In the genomic region with DNA sequence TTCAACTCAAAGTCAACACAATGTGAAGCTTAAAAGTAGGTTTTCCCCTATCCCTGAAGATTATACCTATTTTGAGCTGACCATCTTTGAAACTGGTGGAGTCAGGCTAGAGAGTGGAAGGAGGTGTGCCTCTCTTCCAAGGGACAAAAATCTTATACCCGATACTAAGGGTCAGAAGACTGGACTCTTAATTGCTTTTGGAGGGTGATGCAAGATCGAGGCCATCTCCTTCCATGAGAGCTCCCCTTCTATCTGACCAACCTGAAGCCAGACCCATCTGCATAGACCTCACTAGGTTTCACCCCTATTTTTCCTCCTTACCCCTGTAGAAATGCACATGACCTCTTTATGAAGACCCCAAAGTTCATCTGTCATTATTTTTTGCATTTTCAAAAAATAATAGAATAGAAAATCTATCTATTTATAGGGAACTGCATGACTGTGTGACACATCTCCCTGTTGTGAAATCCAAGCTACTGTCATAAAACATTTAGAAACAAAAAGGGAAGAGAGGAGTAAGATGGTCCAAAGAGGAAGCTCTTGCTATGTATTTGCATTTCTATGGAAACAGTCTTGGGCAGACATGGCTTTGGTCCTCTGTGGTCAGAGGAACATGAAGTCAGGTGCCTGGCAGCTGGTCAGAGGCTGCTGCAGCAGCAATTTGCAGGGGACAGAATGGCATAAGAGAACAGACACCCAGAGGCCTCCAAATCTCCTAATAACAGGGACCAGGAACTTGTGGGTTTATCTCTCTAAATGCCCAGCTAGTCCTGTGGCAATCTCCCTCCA, we compare ENCODE assay signal across 1 cellular context.
TF ChIP-seq lines count a peak whose summit lies in the region.

No MANE protein-coding gene starts in this region.

TF ChIP-seq in WTC11, 78 proteins besides CTCF, POLR2A, EP300 and RAD21 (continued from another document):
- no peak for TF ChIP-seq TEAD4 (CRISPR knock-in tag; IDR thresholded peaks at IDR 0.05)
- TF ChIP-seq ATF1 (CRISPR knock-in tag; IDR thresholded peaks at IDR 0.05), result no peak
- no peak for TF ChIP-seq ZBTB21 (CRISPR knock-in tag; IDR thresholded peaks at IDR 0.05; ENCODE audit: borderline replicate concordance)
- TF ChIP-seq SP1 (CRISPR knock-in tag; conservative IDR thresholded peaks at IDR 0.05), result no peak
- TF ChIP-seq CREM (CRISPR knock-in tag; IDR thresholded peaks at IDR 0.05), result no peak
- TF ChIP-seq, protein P1, sequence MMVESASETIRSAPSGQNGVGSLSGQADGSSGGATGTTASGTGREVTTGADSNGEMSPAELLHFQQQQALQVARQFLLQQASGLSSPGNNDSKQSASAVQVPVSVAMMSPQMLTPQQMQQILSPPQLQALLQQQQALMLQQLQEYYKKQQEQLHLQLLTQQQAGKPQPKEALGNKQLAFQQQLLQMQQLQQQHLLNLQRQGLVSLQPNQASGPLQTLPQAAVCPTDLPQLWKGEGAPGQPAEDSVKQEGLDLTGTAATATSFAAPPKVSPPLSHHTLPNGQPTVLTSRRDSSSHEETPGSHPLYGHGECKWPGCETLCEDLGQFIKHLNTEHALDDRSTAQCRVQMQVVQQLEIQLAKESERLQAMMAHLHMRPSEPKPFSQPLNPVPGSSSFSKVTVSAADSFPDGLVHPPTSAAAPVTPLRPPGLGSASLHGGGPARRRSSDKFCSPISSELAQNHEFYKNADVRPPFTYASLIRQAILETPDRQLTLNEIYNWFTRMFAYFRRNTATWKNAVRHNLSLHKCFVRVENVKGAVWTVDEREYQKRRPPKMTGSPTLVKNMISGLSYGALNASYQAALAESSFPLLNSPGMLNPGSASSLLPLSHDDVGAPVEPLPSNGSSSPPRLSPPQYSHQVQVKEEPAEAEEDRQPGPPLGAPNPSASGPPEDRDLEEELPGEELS (CRISPR knock-in tag; IDR thresholded peaks at IDR 0.05), result no peak
- TF ChIP-seq, protein P2, sequence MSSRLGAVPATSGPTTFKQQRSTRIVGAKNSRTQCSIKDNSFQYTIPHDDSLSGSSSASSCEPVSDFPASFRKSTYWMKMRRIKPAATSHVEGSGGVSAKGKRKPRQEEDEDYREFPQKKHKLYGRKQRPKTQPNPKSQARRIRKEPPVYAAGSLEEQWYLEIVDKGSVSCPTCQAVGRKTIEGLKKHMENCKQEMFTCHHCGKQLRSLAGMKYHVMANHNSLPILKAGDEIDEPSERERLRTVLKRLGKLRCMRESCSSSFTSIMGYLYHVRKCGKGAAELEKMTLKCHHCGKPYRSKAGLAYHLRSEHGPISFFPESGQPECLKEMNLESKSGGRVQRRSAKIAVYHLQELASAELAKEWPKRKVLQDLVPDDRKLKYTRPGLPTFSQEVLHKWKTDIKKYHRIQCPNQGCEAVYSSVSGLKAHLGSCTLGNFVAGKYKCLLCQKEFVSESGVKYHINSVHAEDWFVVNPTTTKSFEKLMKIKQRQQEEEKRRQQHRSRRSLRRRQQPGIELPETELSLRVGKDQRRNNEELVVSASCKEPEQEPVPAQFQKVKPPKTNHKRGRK (CRISPR knock-in tag; IDR thresholded peaks at IDR 0.05; ENCODE audit: borderline replicate concordance), result no peak
- no peak for TF ChIP-seq NR1H2 (CRISPR knock-in tag; IDR thresholded peaks at IDR 0.05)
- no peak for TF ChIP-seq TP53 (CRISPR knock-in tag; IDR thresholded peaks at IDR 0.05)
- TF ChIP-seq JUN (CRISPR knock-in tag; IDR thresholded peaks at IDR 0.05), result no peak
- TF ChIP-seq, protein P3, sequence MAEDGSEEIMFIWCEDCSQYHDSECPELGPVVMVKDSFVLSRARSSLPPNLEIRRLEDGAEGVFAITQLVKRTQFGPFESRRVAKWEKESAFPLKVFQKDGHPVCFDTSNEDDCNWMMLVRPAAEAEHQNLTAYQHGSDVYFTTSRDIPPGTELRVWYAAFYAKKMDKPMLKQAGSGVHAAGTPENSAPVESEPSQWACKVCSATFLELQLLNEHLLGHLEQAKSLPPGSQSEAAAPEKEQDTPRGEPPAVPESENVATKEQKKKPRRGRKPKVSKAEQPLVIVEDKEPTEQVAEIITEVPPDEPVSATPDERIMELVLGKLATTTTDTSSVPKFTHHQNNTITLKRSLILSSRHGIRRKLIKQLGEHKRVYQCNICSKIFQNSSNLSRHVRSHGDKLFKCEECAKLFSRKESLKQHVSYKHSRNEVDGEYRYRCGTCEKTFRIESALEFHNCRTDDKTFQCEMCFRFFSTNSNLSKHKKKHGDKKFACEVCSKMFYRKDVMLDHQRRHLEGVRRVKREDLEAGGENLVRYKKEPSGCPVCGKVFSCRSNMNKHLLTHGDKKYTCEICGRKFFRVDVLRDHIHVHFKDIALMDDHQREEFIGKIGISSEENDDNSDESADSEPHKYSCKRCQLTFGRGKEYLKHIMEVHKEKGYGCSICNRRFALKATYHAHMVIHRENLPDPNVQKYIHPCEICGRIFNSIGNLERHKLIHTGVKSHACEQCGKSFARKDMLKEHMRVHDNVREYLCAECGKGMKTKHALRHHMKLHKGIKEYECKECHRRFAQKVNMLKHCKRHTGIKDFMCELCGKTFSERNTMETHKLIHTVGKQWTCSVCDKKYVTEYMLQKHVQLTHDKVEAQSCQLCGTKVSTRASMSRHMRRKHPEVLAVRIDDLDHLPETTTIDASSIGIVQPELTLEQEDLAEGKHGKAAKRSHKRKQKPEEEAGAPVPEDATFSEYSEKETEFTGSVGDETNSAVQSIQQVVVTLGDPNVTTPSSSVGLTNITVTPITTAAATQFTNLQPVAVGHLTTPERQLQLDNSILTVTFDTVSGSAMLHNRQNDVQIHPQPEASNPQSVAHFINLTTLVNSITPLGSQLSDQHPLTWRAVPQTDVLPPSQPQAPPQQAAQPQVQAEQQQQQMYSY (CRISPR knock-in tag; IDR thresholded peaks at IDR 0.05), result no peak
TF ChIP-seq in WTC11: peak in this region for 0.
